23 cellular contexts compared by ENCODE assay signal in genomic region chr6:11054722-11055121, GRCh38. TPM values are rescaled to one million over a fixed set of nuclear protein-coding genes. Genes with fewer than 3 reads are reported as not detected.
DNase-seq lines count a peak whose midpoint lies in the region; ATAC-seq and TF ChIP-seq lines count a peak whose summit lies in the region.
"Had no signal": no experiment of that assay in that cellular context is flagged by ENCODE, and none has a peak within 500 bp of the region (broad histone marks: within the 10 kb centered on the region; RNA-seq: fewer than 3 reads in every experiment).

No MANE protein-coding gene starts in this region.

- intact Hi-C loops in natural killer cell (cut with micrococcal nuclease): no loop called here

- TF ChIP-seq CTCF in progenitor cell of endocrine pancreas (IDR thresholded peaks at IDR 0.05; ENCODE audit: unreplicated experiment): no peak
- no peak for TF ChIP-seq CTCF in endodermal cell (conservative IDR thresholded peaks at IDR 0.05)
- TF ChIP-seq CTCF in natural killer cell (IDR thresholded peaks at IDR 0.05): no peak

- H3K4me3 Mint-ChIP-seq in progenitor cell of endocrine pancreas (ENCODE audit: low read depth): no peak overlapping the region
- no peak overlapping the region for H3K4me3 Mint-ChIP-seq in endodermal cell
- no peak overlapping the region for H3K4me3 Mint-ChIP-seq in natural killer cell
- H3K4me3 Mint-ChIP-seq: CD4-positive, alpha-beta T cell had no signal

- H3K36me3 Mint-ChIP-seq in progenitor cell of endocrine pancreas (ENCODE audit: insufficient read depth) (no peaks in the 10 kb centered on the region), endodermal cell (ENCODE audit: low read depth) (no peaks in the 10 kb centered on the region), natural killer cell (no peaks in the 10 kb centered on the region)

- no peaks in the 10 kb centered on the region for H3K9me3 ChIP-seq in endodermal cell (ENCODE audit: control insufficient read depth, low read length)
- H3K9me3 ChIP-seq: MG63 had no signal

- no peak for ATAC-seq in natural killer cell
- ATAC-seq: Panc1 had no signal

- peak overlapping the region; percentile 8 for H3K27ac Mint-ChIP-seq in progenitor cell of endocrine pancreas
- no peak overlapping the region for H3K27ac Mint-ChIP-seq in endodermal cell
- H3K27ac Mint-ChIP-seq in natural killer cell: no peak overlapping the region
- H3K27ac Mint-ChIP-seq: CD4-positive, alpha-beta T cell had no signal

- H3K9me3 Mint-ChIP-seq in progenitor cell of endocrine pancreas (ENCODE audit: low read depth): no peaks in the 10 kb centered on the region
- H3K9me3 Mint-ChIP-seq in endodermal cell: no peaks in the 10 kb centered on the region
- no peaks in the 10 kb centered on the region for H3K9me3 Mint-ChIP-seq in natural killer cell
- H3K9me3 Mint-ChIP-seq: CD4-positive, alpha-beta T cell had no signal

- no peaks in the 10 kb centered on the region for H3K4me1 ChIP-seq in endodermal cell (ENCODE audit: control insufficient read depth, insufficient read depth, low read length)

- H3K36me3 ChIP-seq in endodermal cell (ENCODE audit: control insufficient read depth, insufficient read depth, low read length): no peaks in the 10 kb centered on the region
- H3K36me3 ChIP-seq: MG63 had no signal

- H3K4me1 Mint-ChIP-seq in progenitor cell of endocrine pancreas (ENCODE audit: low read depth) (peaks cover 12% of the 10 kb centered on the region), endodermal cell (no peaks in the 10 kb centered on the region), natural killer cell (no peaks in the 10 kb centered on the region)

- DNase-seq in EH (ENCODE audit: low read depth) (peak; percentile 44), M059J (ENCODE audit: low read depth) (peak; percentile 49), iris pigment epithelial cell (ENCODE audit: low read depth) (peak; percentile 20), progenitor cell of endocrine pancreas (ENCODE audit: low spot score, unreplicated experiment) (no peak), endodermal cell (no peak), natural killer cell (no peak), NCI-H1930 (lab: John Stamatoyannopoulos, UW) (no peak)
- DNase-seq in stimulated activated CD4-positive, alpha-beta T cell treated with anti-CD3 and anti-CD28 coated beads, Interleukin-2, amount 100 ng/mL, for 48 hours: no peak
- DNase-seq: CD4-positive, alpha-beta T cell; COR-L47; DMS 273 treated with DMSO at 0.1 percent for 48 hours; DND-41; GDM1; Kasumi-1; MG63; NCI-H1436 treated with DMSO at 0.1 percent for 48 hours; NCI-H2029 treated with DMSO at 0.1 percent for 48 hours; NCI-H2171; NCI-H345; NCI-H524 had no signal

- no peaks in the 10 kb centered on the region for H3K27me3 Mint-ChIP-seq in progenitor cell of endocrine pancreas
- peaks cover under 1% of the 10 kb centered on the region for H3K27me3 Mint-ChIP-seq in endodermal cell (ENCODE audit: insufficient read depth)
- peaks cover 0 to 30% of the 10 kb centered on the region in 2 donors for H3K27me3 Mint-ChIP-seq in natural killer cell (ENCODE audit: low read depth in 2 of 2)

- WGBS in endodermal cell (ENCODE audit: insufficient coverage in 1 of 2, insufficient read length in 1 of 2), 2 experiments: 100% methylated on average over 1 of the region's 1 CpG

- H3K27me3 ChIP-seq in endodermal cell (ENCODE audit: control insufficient read depth, insufficient read depth, low read length, poor library complexity, severe bottlenecking): no peaks in the 10 kb centered on the region
- H3K27me3 ChIP-seq: MG63 had no signal

- H3K9ac ChIP-seq in endodermal cell (ENCODE audit: extremely low read depth, low read length, poor library complexity, severe bottlenecking): no peak overlapping the region

- no peak overlapping the region for H3K27ac ChIP-seq in endodermal cell (ENCODE audit: low read depth, low read length)

- H3K4me3 ChIP-seq in endodermal cell (ENCODE audit: low read length): no peak overlapping the region
- H3K4me3 ChIP-seq: MG63 had no signal

RNA-seq across cellular contexts. Expression of gene ELOVL2, which starts 10.6 kb away (rescaled TPM):
- 6.2 and 7.1 TPM in 2 replicates for total RNA-seq in M059J (2014; rRNA removed; shearing (Covaris generic))
- total RNA-seq in progenitor cell of endocrine pancreas: 5.6 and 6.0 TPM in 2 replicates
- total RNA-seq in endodermal cell: 10 to 100 TPM in 1 of 2 donors, 1 to 10 TPM in 1; 7.3 to 14.1 TPM
- 13.2 TPM for polyA plus RNA-seq in endodermal cell (2013, experiment 1 of 2)
- 16.8 TPM for polyA plus RNA-seq in endodermal cell (2013, experiment 2 of 2)
- total RNA-seq in natural killer cell: not detected
- total RNA-seq: CD4-positive, alpha-beta T cell had no signal

RNA-seq across cellular contexts. Expression of gene SMIM13, which starts 38.9 kb away (rescaled TPM):
- total RNA-seq in M059J (2014; rRNA removed; shearing (Covaris generic)): 16.4 and 26.8 TPM in 2 replicates
- total RNA-seq in progenitor cell of endocrine pancreas (10.5 and 11.5 TPM in 2 replicates), endodermal cell (10 to 100 TPM; 12.2 TPM), natural killer cell (10 to 100 TPM in 1 of 3 donors, 1 to 10 TPM in 2; 5.3 to 10.3 (median 9.8) TPM)
- polyA plus RNA-seq in endodermal cell (2013, experiment 1 of 2): 13.0 TPM
- polyA plus RNA-seq in endodermal cell (2013, experiment 2 of 2): 12.5 TPM

RNA-seq across cellular contexts. Expression of gene ERVFRD-1, which starts 56.8 kb away (rescaled TPM):
- not detected in 2 replicates for total RNA-seq in M059J (2014; rRNA removed; shearing (Covaris generic))
- total RNA-seq in progenitor cell of endocrine pancreas (not detected in 2 replicates), endodermal cell (not detected), natural killer cell (not detected)
- not detected for polyA plus RNA-seq in endodermal cell (2013, experiment 1 of 2)
- polyA plus RNA-seq in endodermal cell (2013, experiment 2 of 2): not detected
- total RNA-seq: CD4-positive, alpha-beta T cell; H1 had no signal
- polyA plus RNA-seq: BJ, H1 had no signal

Comparison
In these comparisons a context has a peak if more than half of its experiments do, and no peak if none do; other contexts are left out.
1. DNase-seq: peak in EH (single experiment), M059J (single experiment) and iris pigment epithelial cell (single experiment); none in progenitor cell of endocrine pancreas (single experiment), stimulated activated CD4-positive, alpha-beta T cell treated with anti-CD3 and anti-CD28 coated beads, Interleukin-2, amount 100 ng/mL, for 48 hours (0 of 2), endodermal cell (single experiment), natural killer cell (single experiment) and NCI-H1930 (0 of 2).